14 cellular contexts compared by ENCODE assay signal in the genomic region with DNA sequence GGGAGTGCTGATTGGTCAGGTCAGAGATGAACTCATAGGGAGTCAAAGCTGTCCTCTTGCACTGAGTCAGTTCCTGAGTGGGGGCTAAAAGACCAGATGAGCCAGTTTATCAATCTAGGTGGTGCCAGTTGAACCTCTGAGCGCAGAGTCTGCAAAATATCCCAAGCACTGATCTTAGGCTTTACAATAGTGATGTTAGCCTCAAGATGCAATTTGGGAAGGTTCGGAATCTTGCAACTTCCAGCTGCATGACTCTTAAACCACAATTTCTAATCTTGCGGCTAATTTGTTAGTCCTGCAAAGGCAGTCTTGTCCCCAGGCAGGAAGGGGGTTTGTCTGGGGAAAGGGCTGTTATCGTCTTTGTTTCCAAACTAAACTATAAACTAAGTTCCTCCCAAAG.
DNase-seq lines count a peak whose midpoint lies in the region; ATAC-seq, FAIRE-seq and TF ChIP-seq lines count a peak whose summit lies in the region.
"Had no signal": no experiment of that assay in that cellular context is flagged by ENCODE, and none has a peak within 500 bp of the region (broad histone marks: within the 10 kb centered on the region; RNA-seq: fewer than 3 reads in every experiment).

No MANE protein-coding gene starts in this region.

- peaks cover 20 to 30% of the 10 kb centered on the region in 2 donors for H3K36me3 Mint-ChIP-seq in CD14-positive monocyte

- H3F3A ChIP-seq in smooth muscle cell (ENCODE audit: low read depth): peaks cover 40% of the 10 kb centered on the region

- H3K27ac Mint-ChIP-seq in CD14-positive monocyte: peak overlapping the region in 1 of 7 donors; percentile 25
- H3K27ac Mint-ChIP-seq: effector memory CD8-positive, alpha-beta T cell had no signal

- H2AFZ ChIP-seq in fibroblast of lung (ENCODE audit: low read length) (no peak overlapping the region), smooth muscle cell (ENCODE audit: low read depth) (no peak overlapping the region)
- H2AFZ ChIP-seq: parathyroid adenoma had no signal

- H3K4me1 ChIP-seq in fibroblast of lung (ENCODE audit: control insufficient read depth, extremely low read depth, insufficient read depth, low read length): peaks cover 53% of the 10 kb centered on the region
- peaks cover 42% of the 10 kb centered on the region for H3K4me1 ChIP-seq in smooth muscle cell (ENCODE audit: low read depth)
- H3K4me1 ChIP-seq: parathyroid adenoma had no signal

- H3K27me3 ChIP-seq in fibroblast of lung (ENCODE audit: control insufficient read depth, insufficient read depth, low read length): no peaks in the 10 kb centered on the region
- no peaks in the 10 kb centered on the region for H3K27me3 ChIP-seq in smooth muscle cell (ENCODE audit: low read depth)

- H3K36me3 ChIP-seq in fibroblast of lung (ENCODE audit: control insufficient read depth, insufficient read depth, low read length): no peaks in the 10 kb centered on the region
- no peaks in the 10 kb centered on the region for H3K36me3 ChIP-seq in smooth muscle cell (ENCODE audit: low read depth)

- H3K4me2 ChIP-seq in fibroblast of lung (ENCODE audit: extremely low read depth, insufficient read depth, low read length) (peak overlapping the region; percentile 73), smooth muscle cell (peak overlapping the region; percentile 79)

- TF ChIP-seq CTCF in HFF-Myc (IDR thresholded peaks at IDR 0.05; ENCODE audit: low read depth, low read length, missing control alignments) (no peak), fibroblast of lung (conservative IDR thresholded peaks at IDR 0.05 in 1 of 2, IDR thresholded peaks at IDR 0.05 in 1 of 2; ENCODE audit: low read depth in 1 of 2, low read length in 2 of 2) (no peak), smooth muscle cell (IDR thresholded peaks at IDR 0.05; ENCODE audit: borderline replicate concordance, insufficient read depth, poor library complexity, severe bottlenecking) (no peak), CD14-positive monocyte (IDR thresholded peaks at IDR 0.05) (no peak)

- intact Hi-C loops in CD14-positive monocyte (cut with micrococcal nuclease): no loop called here

- H3K4me3 Mint-ChIP-seq in CD14-positive monocyte: no peak overlapping the region
- H3K4me3 Mint-ChIP-seq: effector memory CD8-positive, alpha-beta T cell had no signal

- DNase-seq in HFF-Myc (ENCODE audit: extremely low read depth, low read depth) (peak; percentile 81), fibroblast of lung (ENCODE audit: low read depth in 2 of 2) (peak; percentile 95 to 99), smooth muscle cell (lab: John Stamatoyannopoulos, UW; ENCODE audit: unreplicated experiment) (no peak), GM12891 (ENCODE audit: insufficient read length, low spot score) (no peak), CD14-positive monocyte (ENCODE audit: low spot score) (no peak)
- DNase-seq: activated effector memory CD4-positive, alpha-beta T cell treated with anti-CD3 and anti-CD28 coated beads, Interleukin-2, amount 50 U/mL, for 16 hours; effector memory CD8-positive, alpha-beta T cell; kidney glomerular epithelial cell; NCI-H1436 treated with DMSO at 0.1 percent for 48 hours had no signal

- peak overlapping the region; percentile 92 for H3K27ac ChIP-seq in fibroblast of lung (ENCODE audit: insufficient read depth, low read length)
- peak overlapping the region; percentile 99 for H3K27ac ChIP-seq in smooth muscle cell (ENCODE audit: low read depth)
- H3K27ac ChIP-seq: parathyroid adenoma, VCaP had no signal

- peaks cover 0 to 20% (median 10%) of the 10 kb centered on the region in 3 donors for H3K27me3 Mint-ChIP-seq in CD14-positive monocyte (ENCODE audit: low read depth in 3 of 3)
- H3K27me3 Mint-ChIP-seq: effector memory CD8-positive, alpha-beta T cell had no signal

- H3K9ac ChIP-seq in fibroblast of lung (ENCODE audit: insufficient read depth, low read length) (no peak overlapping the region), smooth muscle cell (ENCODE audit: low read depth) (peak overlapping the region; percentile 81)
- H3K9ac ChIP-seq: parathyroid adenoma had no signal

- ATAC-seq in SK-N-SH treated with all-trans-retinoic acid at 6 μM for 48 hours: peak; percentile 1; the same call in 2 of the 3 replicates
- ATAC-seq in HG03439 (IDR thresholded peaks at IDR 0.05; ENCODE audit: unreplicated experiment): no peak
- ATAC-seq: effector memory CD8-positive, alpha-beta T cell had no signal

- TF ChIP-seq POLR2A in GM12891 (IDR thresholded peaks at IDR 0.05; ENCODE audit: low read depth, low read length): no peak

- FAIRE-seq in GM12891 (lab: Jason Lieb, UNC): no peak
- FAIRE-seq: H54 had no signal

- WGBS in smooth muscle cell (ENCODE audit: low lambda C conversion rate): 0% methylated on average over 4 of the region's 4 CpGs

- H3K9me3 ChIP-seq in fibroblast of lung (ENCODE audit: control insufficient read depth, insufficient read depth, low read depth, low read length): no peaks in the 10 kb centered on the region
- H3K9me3 ChIP-seq in smooth muscle cell (replicated peaks; ENCODE audit: low read depth): no peaks in the 10 kb centered on the region

- no peaks in the 10 kb centered on the region for H3K9me3 Mint-ChIP-seq in CD14-positive monocyte
- H3K9me3 Mint-ChIP-seq: effector memory CD8-positive, alpha-beta T cell had no signal

- no peaks in the 10 kb centered on the region for H4K20me1 ChIP-seq in fibroblast of lung (ENCODE audit: control insufficient read depth, extremely low read depth, insufficient read depth, low read length)
- no peaks in the 10 kb centered on the region for H4K20me1 ChIP-seq in smooth muscle cell (ENCODE audit: low read depth)

- no peak overlapping the region for H3K4me3 ChIP-seq in HFF-Myc (replicated peaks; ENCODE audit: low read depth, low read length)
- peak overlapping the region in 1 of 4 experiments; percentile 34 for H3K4me3 ChIP-seq in fibroblast of lung (replicated peaks in 1 of 4; ENCODE audit: control extremely low read depth in 1 of 4, insufficient read depth in 1 of 4, low read depth in 3 of 4, low read length in 4 of 4)
- no peak overlapping the region for H3K4me3 ChIP-seq in smooth muscle cell

- peaks cover 17% of the 10 kb centered on the region for H3K4me1 Mint-ChIP-seq in CD14-positive monocyte

- H3K79me2 ChIP-seq in fibroblast of lung (ENCODE audit: control insufficient read depth, insufficient read depth, low read length) (no peaks in the 10 kb centered on the region), smooth muscle cell (ENCODE audit: low read depth) (peaks cover 14% of the 10 kb centered on the region)
- H3K79me2 ChIP-seq: parathyroid adenoma had no signal

TF ChIP-seq in SK-N-SH treated with all-trans-retinoic acid at 6 μM for 48 hours, 23 proteins besides CTCF, POLR2A, EP300 and RAD21:
- TF ChIP-seq ZNF565 (CRISPR knock-in tag; conservative IDR thresholded peaks at IDR 0.05; ENCODE audit: low read depth): no peak
- TF ChIP-seq TOX (CRISPR knock-in tag; IDR thresholded peaks at IDR 0.05; ENCODE audit: borderline replicate concordance): no peak
- no peak for TF ChIP-seq ZC3H10 (CRISPR knock-in tag; IDR thresholded peaks at IDR 0.05)
- TF ChIP-seq, protein P1, sequence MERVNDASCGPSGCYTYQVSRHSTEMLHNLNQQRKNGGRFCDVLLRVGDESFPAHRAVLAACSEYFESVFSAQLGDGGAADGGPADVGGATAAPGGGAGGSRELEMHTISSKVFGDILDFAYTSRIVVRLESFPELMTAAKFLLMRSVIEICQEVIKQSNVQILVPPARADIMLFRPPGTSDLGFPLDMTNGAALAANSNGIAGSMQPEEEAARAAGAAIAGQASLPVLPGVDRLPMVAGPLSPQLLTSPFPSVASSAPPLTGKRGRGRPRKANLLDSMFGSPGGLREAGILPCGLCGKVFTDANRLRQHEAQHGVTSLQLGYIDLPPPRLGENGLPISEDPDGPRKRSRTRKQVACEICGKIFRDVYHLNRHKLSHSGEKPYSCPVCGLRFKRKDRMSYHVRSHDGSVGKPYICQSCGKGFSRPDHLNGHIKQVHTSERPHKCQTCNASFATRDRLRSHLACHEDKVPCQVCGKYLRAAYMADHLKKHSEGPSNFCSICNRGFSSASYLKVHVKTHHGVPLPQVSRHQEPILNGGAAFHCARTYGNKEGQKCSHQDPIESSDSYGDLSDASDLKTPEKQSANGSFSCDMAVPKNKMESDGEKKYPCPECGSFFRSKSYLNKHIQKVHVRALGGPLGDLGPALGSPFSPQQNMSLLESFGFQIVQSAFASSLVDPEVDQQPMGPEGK (CRISPR knock-in tag; IDR thresholded peaks at IDR 0.05; ENCODE audit: borderline replicate concordance): no peak
- no peak for TF ChIP-seq CSDC2 (CRISPR knock-in tag; IDR thresholded peaks at IDR 0.05)
- TF ChIP-seq ARNTL (CRISPR knock-in tag; IDR thresholded peaks at IDR 0.05; ENCODE audit: borderline replicate concordance, low read depth): no peak

TF ChIP-seq in GM12891, 5 proteins besides CTCF, POLR2A, EP300 and RAD21:
- no peak for TF ChIP-seq POLR2AphosphoS5 (IDR thresholded peaks at IDR 0.05; ENCODE audit: low read depth, low read length)
- TF ChIP-seq PAX5 (IDR thresholded peaks at IDR 0.05; ENCODE audit: insufficient read depth, low read length, severe bottlenecking): no peak
- TF ChIP-seq POU2F2 (IDR thresholded peaks at IDR 0.05; ENCODE audit: low read depth, low read length): no peak
- TF ChIP-seq SPI1 (IDR thresholded peaks at IDR 0.05; ENCODE audit: low read depth, low read length): no peak
- TF ChIP-seq TAF1 (IDR thresholded peaks at IDR 0.05; ENCODE audit: low read depth, low read length): no peak

Comparison
In these comparisons a context has a peak if more than half of its experiments do, and no peak if none do; other contexts are left out.
1. DNase-seq: peak in HFF-Myc (single experiment) and fibroblast of lung (2 of 2); none in smooth muscle cell (single experiment), GM12891 (single experiment) and CD14-positive monocyte (single experiment).